ENCODE assay signal across 9 cellular contexts in genomic region chr13:60329221-60329983, GRCh38.
DNase-seq lines count a peak whose midpoint lies in the region; ATAC-seq and TF ChIP-seq lines count a peak whose summit lies in the region.
"Had no signal": no experiment of that assay in that cellular context is flagged by ENCODE, and none has a peak within 500 bp of the region (broad histone marks: within the 10 kb centered on the region; RNA-seq: fewer than 3 reads in every experiment).

No MANE protein-coding gene starts in this region.

- H3K79me1 ChIP-seq in mesenchymal stem cell (replicated peaks; ENCODE audit: low read length, poor library complexity, severe bottlenecking): peaks cover 2% of the 10 kb centered on the region

- peak overlapping the region; percentile 92 for H3K27ac ChIP-seq in mesenchymal stem cell (ENCODE audit: low read length, poor library complexity, severe bottlenecking)
- H3K27ac ChIP-seq: KMS-11 had no signal

- peak; percentile 47; the same call in 1 of the 2 replicates for TF ChIP-seq CTCF in BJ (IDR thresholded peaks at IDR 0.05; ENCODE audit: insufficient read depth, low read depth, low read length)

- no peak overlapping the region for H4K91ac ChIP-seq in mesenchymal stem cell (ENCODE audit: low read length)

- no peak overlapping the region for H3K4ac ChIP-seq in mesenchymal stem cell (ENCODE audit: low read depth in 1 of 2, low read length in 2 of 2)

- H3K9ac ChIP-seq in mesenchymal stem cell (ENCODE audit: low read length): no peak overlapping the region
- H3K9ac ChIP-seq: KMS-11 had no signal

- no peaks in the 10 kb centered on the region for H3K9me3 ChIP-seq in mesenchymal stem cell (ENCODE audit: control insufficient read depth, low read length)

- no peak overlapping the region for H2BK15ac ChIP-seq in mesenchymal stem cell (ENCODE audit: low read depth, poor library complexity, severe bottlenecking)

- H2BK5ac ChIP-seq in mesenchymal stem cell (ENCODE audit: low read depth, low read length, poor library complexity, severe bottlenecking): no peak overlapping the region

- H3K18ac ChIP-seq in mesenchymal stem cell (ENCODE audit: low read depth in 1 of 2, low read length in 2 of 2): no peak overlapping the region

- H3K36me3 ChIP-seq in BJ (ENCODE audit: control insufficient read depth, insufficient read depth, low read length) (no peaks in the 10 kb centered on the region), mesenchymal stem cell (ENCODE audit: control insufficient read depth in 1 of 2, insufficient read depth in 2 of 2, low read depth in 1 of 2, low read length in 2 of 2) (no peaks in the 10 kb centered on the region)

- CTCF ChIA-PET in BJ (lab: Yijun Ruan, JAX): interaction anchor here (0.8 to 2.3 kb wide), 8 partner anchors 9 to 652 kb away, joined by 3 to 9 read pairs (median 5); no protein-coding TSS in a partner anchor

- H3K4me3 ChIP-seq in BJ (ENCODE audit: low read depth, low read length): no peak overlapping the region
- no peak overlapping the region for H3K4me3 ChIP-seq in mesenchymal stem cell (ENCODE audit: insufficient read depth in 1 of 2, low read depth in 1 of 2, low read length in 2 of 2)

- POLR2A ChIA-PET in BJ (lab: Charles Lee): no interaction called here

- 0 out of 2 replicates have a peak, but pooled peaks cover 1% of the 10 kb centered on the region for H3K27me3 ChIP-seq in BJ (ENCODE audit: control insufficient read depth, insufficient read depth, low read length)
- no peaks in the 10 kb centered on the region for H3K27me3 ChIP-seq in mesenchymal stem cell (ENCODE audit: control insufficient read depth in 1 of 2, insufficient read depth in 1 of 2, low read length in 2 of 2)

- no peak overlapping the region for H3K23ac ChIP-seq in mesenchymal stem cell (ENCODE audit: low read length in 2 of 2)

- H2BK12ac ChIP-seq in mesenchymal stem cell (ENCODE audit: low read length in 2 of 2): no peak overlapping the region

- no peak overlapping the region for H2AK5ac ChIP-seq in mesenchymal stem cell (ENCODE audit: low read length, severe bottlenecking)

- peaks cover 6% of the 10 kb centered on the region for H3K4me1 ChIP-seq in mesenchymal stem cell (ENCODE audit: control insufficient read depth, insufficient read depth, low read depth, low read length)

- H3K4me2 ChIP-seq in mesenchymal stem cell (ENCODE audit: low read length, poor library complexity, severe bottlenecking): no peak overlapping the region
- H3K4me2 ChIP-seq: KMS-11 had no signal

- DNase-seq in BJ (ENCODE audit: low read depth) (no peak), NCI-H2227 (lab: John Stamatoyannopoulos, UW; ENCODE audit: unreplicated experiment) (peak; percentile 54), amniotic epithelial cell (ENCODE audit: low read depth) (peak; percentile 54), mesenchymal stem cell (peak; percentile 44)
- no peak for DNase-seq in effector CD4-positive, alpha-beta T cell

- H2BK120ac ChIP-seq in mesenchymal stem cell (ENCODE audit: low read depth, low read length): no peak overlapping the region

- no peak overlapping the region for H4K8ac ChIP-seq in mesenchymal stem cell (ENCODE audit: low read length)

- no peak overlapping the region for H2AFZ ChIP-seq in mesenchymal stem cell (ENCODE audit: low read depth, low read length)

- ATAC-seq in GM18867 (IDR thresholded peaks at IDR 0.05; ENCODE audit: unreplicated experiment) (peak; percentile 70), HG03095 (IDR thresholded peaks at IDR 0.05; ENCODE audit: unreplicated experiment) (peak; percentile 70), HG03457 (IDR thresholded peaks at IDR 0.05; ENCODE audit: unreplicated experiment) (no peak)

- WGBS in mesenchymal stem cell: 16% methylated on average over 2 of the region's 2 CpGs

- H3K14ac ChIP-seq in mesenchymal stem cell (ENCODE audit: low read length in 2 of 2): no peak overlapping the region

Comparison
In these comparisons a context has a peak if more than half of its experiments do, and no peak if none do; other contexts are left out.
1. DNase-seq: peak in NCI-H2227 (single experiment), amniotic epithelial cell (single experiment) and mesenchymal stem cell (single experiment); none in BJ (single experiment) and effector CD4-positive, alpha-beta T cell (single experiment).